ENCODE assay signal across 8 cellular contexts in the genomic region with DNA sequence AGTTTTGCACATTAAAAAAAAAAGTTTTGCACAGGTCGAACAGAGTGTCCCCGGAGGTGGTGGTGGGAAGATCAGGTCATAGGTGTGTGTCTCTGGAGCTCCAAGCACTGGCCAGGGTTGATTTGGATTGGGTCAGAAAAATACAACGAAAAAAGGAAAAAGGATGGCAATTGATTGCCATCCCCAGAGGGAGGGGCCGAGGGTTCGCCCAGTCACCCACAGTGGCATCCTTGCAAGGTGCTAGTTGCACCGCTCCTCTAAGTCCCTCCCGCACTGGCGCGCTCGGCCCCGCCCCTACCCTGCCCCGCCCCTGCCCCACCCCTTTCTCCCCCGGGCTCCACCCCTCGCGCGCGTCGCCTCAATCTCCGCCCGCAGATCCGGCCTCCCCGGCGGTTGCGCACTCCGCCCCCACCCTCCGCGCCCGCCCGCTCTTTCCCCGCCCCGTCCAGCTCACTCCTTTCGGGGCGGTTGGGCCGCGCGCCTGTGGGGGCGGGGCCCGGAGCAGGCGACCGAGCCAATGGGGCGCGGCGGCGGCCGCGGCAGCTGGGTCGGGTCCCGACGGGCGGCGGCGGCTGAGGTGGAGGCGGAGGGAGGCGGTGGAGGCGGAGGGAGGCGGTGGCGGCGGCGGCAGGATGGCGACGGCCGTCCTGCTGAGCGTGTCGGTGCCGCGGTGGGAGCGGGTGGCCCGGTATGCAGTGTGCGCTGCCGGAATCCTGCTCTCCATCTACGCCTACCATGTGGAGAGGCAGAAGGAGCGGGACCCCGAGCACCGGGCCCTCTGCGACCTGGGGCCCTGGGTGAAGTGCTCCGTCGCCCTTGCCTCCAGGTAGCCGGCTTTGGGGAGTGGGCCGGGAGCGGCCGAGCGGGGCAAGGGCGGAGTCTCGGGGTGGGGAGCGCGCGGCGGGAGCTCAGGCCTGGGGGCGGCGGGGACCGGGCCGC. TPM values are rescaled to one million over a fixed set of nuclear protein-coding genes. Genes with fewer than 3 reads are reported as not detected.
DNase-seq lines count a peak whose midpoint lies in the region; ATAC-seq, FAIRE-seq and TF ChIP-seq lines count a peak whose summit lies in the region.

No MANE protein-coding gene starts in this region.

- no peak overlapping the region for H3K9ac ChIP-seq in endodermal cell (ENCODE audit: extremely low read depth, low read length, poor library complexity, severe bottlenecking)

- H3K36me3 ChIP-seq in endodermal cell (ENCODE audit: control insufficient read depth, insufficient read depth, low read length), result no peaks in the 10 kb centered on the region

- no peaks in the 10 kb centered on the region for H3K9me3 ChIP-seq in endodermal cell (ENCODE audit: control insufficient read depth, low read length)

- WGBS in endodermal cell (ENCODE audit: insufficient coverage in 1 of 2, insufficient read length in 1 of 2), 2 experiments, result 2 to 49% methylated on average over 3 to 69 of the region's 92 CpGs

- H3K36me3 Mint-ChIP-seq in endodermal cell (ENCODE audit: low read depth), result no peaks in the 10 kb centered on the region

- H3K27ac Mint-ChIP-seq in endodermal cell, result no peak overlapping the region

- H3K4me1 ChIP-seq in endodermal cell (ENCODE audit: control insufficient read depth, insufficient read depth, low read length), result no peaks in the 10 kb centered on the region

- H3K27me3 ChIP-seq in endodermal cell (ENCODE audit: control insufficient read depth, insufficient read depth, low read length, poor library complexity, severe bottlenecking), result no peaks in the 10 kb centered on the region

- peak; percentile 80 for ATAC-seq in GM21390 (IDR thresholded peaks at IDR 0.05; ENCODE audit: unreplicated experiment)

- H3K4me3 Mint-ChIP-seq in endodermal cell, result peak overlapping the region; percentile 80

- peaks cover 23% of the 10 kb centered on the region for H3K4me1 Mint-ChIP-seq in endodermal cell

- FAIRE-seq in HTR-8/SVneo (lab: Jason Lieb, UNC), result no peak

- peak overlapping the region; percentile 73 for H3K27ac ChIP-seq in endodermal cell (ENCODE audit: low read depth, low read length)

- H3K27me3 Mint-ChIP-seq in endodermal cell (ENCODE audit: insufficient read depth), result no peaks in the 10 kb centered on the region

- peak overlapping the region; percentile 58 for H3K4me3 ChIP-seq in endodermal cell (ENCODE audit: low read length)

- TF ChIP-seq CTCF in endodermal cell (conservative IDR thresholded peaks at IDR 0.05), result peak; percentile 63

- H3K9me3 Mint-ChIP-seq in endodermal cell, result peaks cover 7% of the 10 kb centered on the region

- DNase-seq in D341Med (ENCODE audit: low spot score) (peak; percentile 95), HTR-8/SVneo (ENCODE audit: insufficient read length, low spot score) (peak; percentile 66), NOMO-1 treated with DMSO at 0.1 percent for 48 hours (lab: John Stamatoyannopoulos, UW; ENCODE audit: unreplicated experiment) (peak; percentile 81), endodermal cell (peak; percentile 98), middle frontal gyrus (ENCODE audit: extremely low spot score, low spot score) (peak; percentile 84)
- DNase-seq in activated CD8-positive, alpha-beta memory T cell treated with anti-CD3 and anti-CD28 coated beads, Interleukin-2, amount 50 U/mL, for 1 hour (ENCODE audit: extremely low read depth), result peak; percentile 85
- DNase-seq in stimulated activated CD8-positive, alpha-beta memory T cell treated with anti-CD3 and anti-CD28 coated beads, Interleukin-2, amount 100 ng/mL, for 48 hours (ENCODE audit: low read depth in 2 of 2), result peak; percentile 84 to 92

RNA-seq across cellular contexts. Expression of a gene that starts 31.5 kb away (rescaled TPM):
- total RNA-seq in endodermal cell, result 10 to 100 TPM; 38.2 to 44.6 TPM
- polyA plus RNA-seq in endodermal cell (2013, experiment 1 of 2), result 32.7 TPM
- polyA plus RNA-seq in endodermal cell (2013, experiment 2 of 2), result 31.8 TPM

RNA-seq across cellular contexts. Expression of a gene that starts 47.2 kb away (rescaled TPM):
- 10 to 100 TPM; 32.4 to 40.6 TPM for total RNA-seq in endodermal cell
- 27.1 TPM for polyA plus RNA-seq in endodermal cell (2013, experiment 1 of 2)
- 29.3 TPM for polyA plus RNA-seq in endodermal cell (2013, experiment 2 of 2)

Comparison
In these comparisons a context has a peak if more than half of its experiments do, and no peak if none do; other contexts are left out.
1. Peak in every context shown above with its lines: DNase-seq, ATAC-seq, H3K4me3 ChIP-seq and H3K27ac ChIP-seq.